ENCODE assay signal across 8 cellular contexts in the genomic region with DNA sequence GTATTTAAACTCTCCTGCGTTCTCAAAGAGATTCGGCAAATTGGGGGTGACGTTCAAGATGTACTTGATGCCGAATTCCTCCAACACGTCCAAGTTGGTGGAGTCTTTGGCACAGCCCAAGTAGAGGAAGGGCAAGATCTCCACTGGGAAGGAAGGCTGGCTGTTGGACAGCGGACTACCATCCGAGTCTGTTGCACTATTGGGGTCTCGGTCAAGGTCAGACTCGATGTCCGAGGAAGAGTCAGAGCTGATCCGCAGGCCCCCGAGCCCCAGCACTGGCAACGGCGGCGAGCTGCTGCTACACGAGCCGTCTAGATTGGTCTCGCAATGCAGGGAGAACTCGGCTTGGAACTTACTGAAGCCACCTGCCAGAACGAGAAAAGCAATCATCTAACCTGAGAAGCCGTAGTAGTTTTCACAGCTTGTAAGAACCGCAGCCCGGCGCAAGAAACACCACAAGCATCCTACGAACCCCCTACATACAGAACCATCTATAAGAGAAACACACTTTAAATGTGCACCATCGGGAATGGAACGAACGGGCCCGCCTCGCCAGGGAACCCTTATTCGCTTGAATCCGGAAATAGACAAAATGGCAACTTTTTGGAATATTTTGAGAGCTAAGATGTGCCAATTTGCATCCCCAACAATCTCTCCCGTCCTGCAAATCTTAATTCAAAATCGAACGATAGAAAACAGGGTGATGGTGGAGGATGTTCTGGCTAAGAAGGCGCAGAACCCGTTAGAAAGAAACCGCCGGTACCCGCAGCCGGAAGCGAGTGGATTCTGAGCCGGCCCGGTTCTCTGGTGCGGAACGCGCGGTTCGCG. TPM values are rescaled to one million over a fixed set of nuclear protein-coding genes. Genes with fewer than 3 reads are reported as not detected.
DNase-seq lines count a peak whose midpoint lies in the region; ATAC-seq, FAIRE-seq and TF ChIP-seq lines count a peak whose summit lies in the region.

No MANE protein-coding gene starts in this region.

- peaks cover 4% of the 10 kb centered on the region; the same call in 1 of the 2 replicates for H3K36me3 ChIP-seq in Panc1 (ENCODE audit: control insufficient read depth, insufficient read depth, low read length)
- peaks cover 0 to 22% (median 2%) of the 10 kb centered on the region in 4 donors for H3K36me3 ChIP-seq in liver (ENCODE audit: control insufficient read depth in 4 of 4, insufficient read depth in 3 of 4, low read depth in 1 of 4, low read length in 3 of 4)

- BruUV-seq in Panc1 (replicated peaks; lab: Mats Ljungman, UMichigan), result no TSS peak

- DNase-seq in GM12865 (ENCODE audit: low read depth) (peak; percentile 53), Panc1 (ENCODE audit: low read depth, low spot score) (no peak), caudate nucleus (lab: John Stamatoyannopoulos, UW) (peak in 18 of 61 donors; percentile 11 to 63 (median 38)), GM12892 (ENCODE audit: insufficient read length) (no peak), AG08396 (ENCODE audit: low spot score) (no peak)

- CTCF ChIA-PET in Panc1 (lab: Charles Lee), result no interaction called here

- FAIRE-seq in GM12892 (lab: Jason Lieb, UNC), result no peak

- no peaks in the 10 kb centered on the region for H3K27me3 ChIP-seq in Panc1 (ENCODE audit: control insufficient read depth, insufficient read depth, low read length)
- H3K27me3 ChIP-seq in liver (ENCODE audit: control insufficient read depth in 4 of 4, insufficient read depth in 4 of 4, low read length in 3 of 4), result no peaks in the 10 kb centered on the region

- H3K4me3 ChIP-seq in GM12865 (ENCODE audit: low read depth, low read length) (no peak overlapping the region), Panc1 (ENCODE audit: low read depth in 2 of 2, low read length in 2 of 2) (peak overlapping the region; percentile 86 to 88), liver (ENCODE audit: low read depth in 1 of 3, low read length in 3 of 3) (peak overlapping the region; percentile 85 to 98 (median 98))

- in situ Hi-C loops in Panc1 (cut with HindIII; ENCODE audit: low pct_unique_long_range_greater_than_20kb, low sequenced_read_pairs), result no loop called here

- POLR2A ChIA-PET in Panc1 (lab: Charles Lee), result interaction anchor here (0.7 kb wide), 1 partner anchor 1375 kb away, joined by 7 read pairs; no protein-coding TSS in a partner anchor

- intact Hi-C loops in Panc1 (cut with micrococcal nuclease; ENCODE audit: unreplicated experiment), result loop anchor here (5.0 to 10.0 kb wide), 3 partner anchors 111 to 334 kb away; no protein-coding TSS in a partner anchor

- TF ChIP-seq POLR2A in GM12892 (IDR thresholded peaks at IDR 0.05; ENCODE audit: low read depth, low read length), result no peak

- no peak for TF ChIP-seq RAD21 in liver (IDR thresholded peaks at IDR 0.05)

- ATAC-seq in Panc1 (no peak), GM19455 (IDR thresholded peaks at IDR 0.05; ENCODE audit: unreplicated experiment) (no peak)

- H3K9me3 ChIP-seq in Panc1 (ENCODE audit: control insufficient read depth, insufficient read depth, low read depth, low read length) (no peaks in the 10 kb centered on the region), liver (ENCODE audit: control insufficient read depth in 4 of 4, low read length in 3 of 4) (no peaks in the 10 kb centered on the region)

- H3K27ac ChIP-seq in Panc1 (ENCODE audit: low read length) (peak overlapping the region; percentile 86), caudate nucleus (ENCODE audit: low read depth, low read length) (peak overlapping the region; percentile 73), liver (ENCODE audit: low read depth in 1 of 2, low read length in 2 of 2) (peak overlapping the region; percentile 100), temporal lobe (ENCODE audit: low read depth, low read length) (peak overlapping the region; percentile 79)

- H3K4me1 ChIP-seq in Panc1 (ENCODE audit: control insufficient read depth, insufficient read depth, low read length) (peaks cover 39% of the 10 kb centered on the region), liver (ENCODE audit: control insufficient read depth in 4 of 4, insufficient read depth in 4 of 4, low read length in 3 of 4) (peaks cover 3 to 42% (median 34%) of the 10 kb centered on the region in 4 donors)

- H3K9ac ChIP-seq in liver (ENCODE audit: low read depth in 1 of 2, low read length in 2 of 2), result peak overlapping the region; percentile 98 to 100

- 2% methylated on average over 50 of the region's 50 CpGs for WGBS in liver

- TF ChIP-seq CTCF in GM12865 (IDR thresholded peaks at IDR 0.05; ENCODE audit: insufficient read depth, low read depth, low read length, missing control alignments) (no peak), Panc1 (IDR thresholded peaks at IDR 0.05) (no peak), liver (IDR thresholded peaks at IDR 0.05; ENCODE audit: low read depth, low read length, missing input control) (no peak)

TF ChIP-seq in liver, 16 proteins besides CTCF, POLR2A, EP300 and RAD21:
- TF ChIP-seq TAF1 (conservative IDR thresholded peaks at IDR 0.05) (no peak), SP1 (IDR thresholded peaks at IDR 0.05) (no peak), FOXA1 (IDR thresholded peaks at IDR 0.05) (no peak), NR2F2 (IDR thresholded peaks at IDR 0.05) (no peak)
- TF ChIP-seq, protein P1, sequence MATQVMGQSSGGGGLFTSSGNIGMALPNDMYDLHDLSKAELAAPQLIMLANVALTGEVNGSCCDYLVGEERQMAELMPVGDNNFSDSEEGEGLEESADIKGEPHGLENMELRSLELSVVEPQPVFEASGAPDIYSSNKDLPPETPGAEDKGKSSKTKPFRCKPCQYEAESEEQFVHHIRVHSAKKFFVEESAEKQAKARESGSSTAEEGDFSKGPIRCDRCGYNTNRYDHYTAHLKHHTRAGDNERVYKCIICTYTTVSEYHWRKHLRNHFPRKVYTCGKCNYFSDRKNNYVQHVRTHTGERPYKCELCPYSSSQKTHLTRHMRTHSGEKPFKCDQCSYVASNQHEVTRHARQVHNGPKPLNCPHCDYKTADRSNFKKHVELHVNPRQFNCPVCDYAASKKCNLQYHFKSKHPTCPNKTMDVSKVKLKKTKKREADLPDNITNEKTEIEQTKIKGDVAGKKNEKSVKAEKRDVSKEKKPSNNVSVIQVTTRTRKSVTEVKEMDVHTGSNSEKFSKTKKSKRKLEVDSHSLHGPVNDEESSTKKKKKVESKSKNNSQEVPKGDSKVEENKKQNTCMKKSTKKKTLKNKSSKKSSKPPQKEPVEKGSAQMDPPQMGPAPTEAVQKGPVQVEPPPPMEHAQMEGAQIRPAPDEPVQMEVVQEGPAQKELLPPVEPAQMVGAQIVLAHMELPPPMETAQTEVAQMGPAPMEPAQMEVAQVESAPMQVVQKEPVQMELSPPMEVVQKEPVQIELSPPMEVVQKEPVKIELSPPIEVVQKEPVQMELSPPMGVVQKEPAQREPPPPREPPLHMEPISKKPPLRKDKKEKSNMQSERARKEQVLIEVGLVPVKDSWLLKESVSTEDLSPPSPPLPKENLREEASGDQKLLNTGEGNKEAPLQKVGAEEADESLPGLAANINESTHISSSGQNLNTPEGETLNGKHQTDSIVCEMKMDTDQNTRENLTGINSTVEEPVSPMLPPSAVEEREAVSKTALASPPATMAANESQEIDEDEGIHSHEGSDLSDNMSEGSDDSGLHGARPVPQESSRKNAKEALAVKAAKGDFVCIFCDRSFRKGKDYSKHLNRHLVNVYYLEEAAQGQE (IDR thresholded peaks at IDR 0.05), result peak; percentile 71
- TF ChIP-seq, protein P2, sequence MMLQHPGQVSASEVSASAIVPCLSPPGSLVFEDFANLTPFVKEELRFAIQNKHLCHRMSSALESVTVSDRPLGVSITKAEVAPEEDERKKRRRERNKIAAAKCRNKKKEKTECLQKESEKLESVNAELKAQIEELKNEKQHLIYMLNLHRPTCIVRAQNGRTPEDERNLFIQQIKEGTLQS (IDR thresholded peaks at IDR 0.05), result no peak

RNA-seq across cellular contexts. Expression of a gene that starts 1.4 kb away (rescaled TPM):
- total RNA-seq in Panc1 (2021; ENCODE audit: unreplicated experiment) (20.3 TPM), liver (10 to 100 TPM; 34.4 to 36.3 TPM), temporal lobe (23.4 TPM)
- polyA plus RNA-seq in Panc1 (2012; ENCODE audit: insufficient read length), result 21.9 TPM
- polyA plus RNA-seq in liver, result 10 to 100 TPM; 24.1 to 37.0 TPM
- polyA plus RNA-seq in GM12892 (2012; ENCODE audit: missing spikeins), result 0.47 TPM
